ENCODE assay signal across 11 cellular contexts in genomic region chr1:228163004-228163753, GRCh38. TPM values are rescaled to one million over a fixed set of nuclear protein-coding genes. Genes with fewer than 3 reads are reported as not detected.
DNase-seq lines count a peak whose midpoint lies in the region; ATAC-seq and TF ChIP-seq lines count a peak whose summit lies in the region.
"Had no signal": no experiment of that assay in that cellular context is flagged by ENCODE, and none has a peak within 500 bp of the region (broad histone marks: within the 10 kb centered on the region; RNA-seq: fewer than 3 reads in every experiment).

No MANE protein-coding gene starts in this region.

- no peak overlapping the region for H3K9ac ChIP-seq in endodermal cell (ENCODE audit: extremely low read depth, low read length, poor library complexity, severe bottlenecking)

- WGBS in prostate gland: 30% methylated on average over 28 of the region's 30 CpGs
- 88 to 93% methylated on average over 11 to 30 of the region's 30 CpGs for WGBS in endodermal cell (ENCODE audit: insufficient coverage in 1 of 2, insufficient read length in 1 of 2), 2 experiments

- H3K4me3 ChIP-seq in prostate gland (no peak overlapping the region), endodermal cell (ENCODE audit: low read length) (no peak overlapping the region)

- H3K9me3 ChIP-seq in prostate gland (no peaks in the 10 kb centered on the region), endodermal cell (ENCODE audit: control insufficient read depth, low read length) (no peaks in the 10 kb centered on the region)
- H3K9me3 ChIP-seq: Caco-2 had no signal

- no peaks in the 10 kb centered on the region for H3K27me3 ChIP-seq in prostate gland (replicated peaks; ENCODE audit: insufficient read depth)
- H3K27me3 ChIP-seq in endodermal cell (ENCODE audit: control insufficient read depth, insufficient read depth, low read length, poor library complexity, severe bottlenecking): no peaks in the 10 kb centered on the region

- H3K36me3 ChIP-seq in prostate gland (no peaks in the 10 kb centered on the region), endodermal cell (ENCODE audit: control insufficient read depth, insufficient read depth, low read length) (no peaks in the 10 kb centered on the region)

- no peak overlapping the region for H3K27ac Mint-ChIP-seq in endodermal cell

- no peak for ATAC-seq in left ventricle myocardium superior
- ATAC-seq: activated T-helper 17 cell treated with anti-CD3 and anti-CD28 coated beads, Interleukin-2, amount 50 U/mL, for 72 hours had no signal

- H3K9me3 Mint-ChIP-seq in endodermal cell: no peaks in the 10 kb centered on the region
- H3K9me3 Mint-ChIP-seq: activated T-helper 17 cell treated with anti-CD3 and anti-CD28 coated beads, Interleukin-2, amount 50 U/mL, for 72 hours had no signal

- H3K4me1 Mint-ChIP-seq in endodermal cell: peaks cover 6% of the 10 kb centered on the region

- peak overlapping the region in 1 of 2 donors; percentile 31 for H3K27ac ChIP-seq in prostate gland
- no peak overlapping the region for H3K27ac ChIP-seq in endodermal cell (ENCODE audit: low read depth, low read length)

- H3K4me1 ChIP-seq in prostate gland (replicated peaks) (peaks cover 5% of the 10 kb centered on the region), endodermal cell (ENCODE audit: control insufficient read depth, insufficient read depth, low read length) (peaks cover 7% of the 10 kb centered on the region)

- H3K27me3 Mint-ChIP-seq in endodermal cell (ENCODE audit: insufficient read depth): peaks cover 15% of the 10 kb centered on the region
- H3K27me3 Mint-ChIP-seq: activated T-helper 17 cell treated with anti-CD3 and anti-CD28 coated beads, Interleukin-2, amount 50 U/mL, for 72 hours had no signal

- peak; percentile 86 for DNase-seq in Daoy (ENCODE audit: low read depth)
- DNase-seq in amniotic epithelial cell (ENCODE audit: low read depth): peak; percentile 31
- peak; percentile 66 for DNase-seq in left ventricle myocardium superior
- no peak for DNase-seq in prostate gland (ENCODE audit: low spot score)
- DNase-seq in COR-L47 (lab: John Stamatoyannopoulos, UW): no peak
- DNase-seq in endodermal cell: no peak
- DNase-seq in NOMO-1 (lab: John Stamatoyannopoulos, UW; ENCODE audit: unreplicated experiment in 2 of 2): no peak
- DNase-seq in NCI-H1417 (lab: John Stamatoyannopoulos, UW): no peak
- DNase-seq: Caco-2, NCI-H1092 had no signal

- TF ChIP-seq CTCF in prostate gland (IDR thresholded peaks at IDR 0.05) (no peak), endodermal cell (conservative IDR thresholded peaks at IDR 0.05) (no peak)

- no peak overlapping the region for H3K4me3 Mint-ChIP-seq in endodermal cell

- intact Hi-C loops in left ventricle myocardium superior (cut with micrococcal nuclease) (no loop called here), prostate gland (cut with DNase I) (loop anchor here (10.0 kb wide), 1 partner anchor 322 kb away; the partner anchor contains the start of gene RNF187)

- H3K36me3 Mint-ChIP-seq in endodermal cell (ENCODE audit: low read depth): no peaks in the 10 kb centered on the region

- TF ChIP-seq POLR2A in prostate gland (IDR thresholded peaks at IDR 0.05): peak; percentile 65

RNA-seq across cellular contexts. Expression of gene IBA57, which starts 2.4 kb away (rescaled TPM):
- 3.5 and 5.1 TPM in 2 replicates for total RNA-seq in Daoy (2014; rRNA removed; shearing (Covaris generic))
- total RNA-seq in left ventricle myocardium superior (11.2 TPM), prostate gland (10 to 100 TPM in 1 of 2 donors, 1 to 10 TPM in 1; 5.6 to 17.4 TPM), endodermal cell (1 to 10 TPM; 6.8 to 7.7 TPM)
- 3.3 TPM for polyA plus RNA-seq in endodermal cell (2013, experiment 1 of 2)
- polyA plus RNA-seq in endodermal cell (2013, experiment 2 of 2): 4.1 TPM

RNA-seq across cellular contexts. Expression of gene GJC2, which starts 13.4 kb away (rescaled TPM):
- total RNA-seq in Daoy (2014; rRNA removed; shearing (Covaris generic)): 0.17 and 0.60 TPM in 2 replicates
- 1.7 TPM for total RNA-seq in left ventricle myocardium superior
- 1 to 10 TPM; 1.9 to 4.1 TPM for total RNA-seq in prostate gland
- total RNA-seq in endodermal cell: under 1 TPM; 0.53 to 0.60 TPM
- polyA plus RNA-seq in endodermal cell (2013, experiment 1 of 2): 0.71 TPM
- polyA plus RNA-seq in endodermal cell (2013, experiment 2 of 2): 0.37 TPM

RNA-seq across cellular contexts. Expression of gene GUK1, which starts 23.1 kb away (rescaled TPM):
- total RNA-seq in Daoy (2014; rRNA removed; shearing (Covaris generic)): 218 and 268 TPM in 2 replicates
- total RNA-seq in left ventricle myocardium superior (175 TPM), prostate gland (100 to 1,000 TPM; 250 to 458 TPM), endodermal cell (100 to 1,000 TPM; 110 to 112 TPM)
- polyA plus RNA-seq in endodermal cell (2013, experiment 1 of 2): 121 TPM
- 115 TPM for polyA plus RNA-seq in endodermal cell (2013, experiment 2 of 2)

RNA-seq across cellular contexts. Expression of gene OBSCN, which starts 44.7 kb away (rescaled TPM):
- total RNA-seq in Daoy (2014; rRNA removed; shearing (Covaris generic)): 2.2 and 4.1 TPM in 2 replicates
- total RNA-seq in left ventricle myocardium superior (316 TPM), prostate gland (10 to 100 TPM; 34.3 to 45.2 TPM), endodermal cell (10 to 100 TPM; 53.7 to 68.9 TPM)
- polyA plus RNA-seq in endodermal cell (2013, experiment 1 of 2): 17.7 TPM
- polyA plus RNA-seq in endodermal cell (2013, experiment 2 of 2): 15.0 TPM

RNA-seq across cellular contexts. Expression of gene MRPL55, which starts 54.1 kb away (rescaled TPM):
- total RNA-seq in Daoy (2014; rRNA removed; shearing (Covaris generic)): 88.6 and 137 TPM in 2 replicates
- total RNA-seq in left ventricle myocardium superior: 58.6 TPM
- total RNA-seq in prostate gland: 100 to 1,000 TPM; 120 to 136 TPM
- 10 to 100 TPM; 57.6 to 66.7 TPM for total RNA-seq in endodermal cell
- 72.3 TPM for polyA plus RNA-seq in endodermal cell (2013, experiment 1 of 2)
- polyA plus RNA-seq in endodermal cell (2013, experiment 2 of 2): 52.9 TPM

Comparison
In these comparisons a context has a peak if more than half of its experiments do, and no peak if none do; other contexts are left out.
1. DNase-seq: peak in Daoy (single experiment), amniotic epithelial cell (single experiment) and left ventricle myocardium superior (single experiment); none in prostate gland (single experiment), COR-L47 (single experiment), endodermal cell (single experiment), NOMO-1 (0 of 2) and NCI-H1417 (0 of 3).